Comparison of ENCODE assay signal across 1 cellular context in the genomic region with DNA sequence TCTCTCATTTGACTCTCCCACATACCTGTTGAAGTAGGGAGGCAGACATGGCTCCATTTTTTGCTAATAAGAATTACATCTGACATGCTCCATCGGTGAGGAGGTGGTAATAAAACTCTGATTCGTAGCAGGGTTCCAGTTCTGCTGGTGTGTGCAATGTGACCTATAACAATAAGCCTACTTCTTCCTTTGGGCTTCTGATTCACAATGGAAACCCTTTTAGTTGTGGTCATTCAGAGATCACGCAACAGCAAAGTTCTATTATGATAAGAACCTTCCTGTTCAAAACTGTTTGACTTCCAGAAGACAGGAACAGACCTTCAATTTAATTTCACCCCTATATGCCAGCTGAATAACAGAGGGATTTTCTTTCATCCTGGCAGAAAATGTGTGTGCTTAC.
TF ChIP-seq lines count a peak whose summit lies in the region.

No MANE protein-coding gene starts in this region.

TF ChIP-seq in WTC11, 78 proteins besides CTCF, POLR2A, EP300 and RAD21 (continued from another document):
- TF ChIP-seq NFE2L1 (CRISPR knock-in tag; IDR thresholded peaks at IDR 0.05) (no peak), TCF7 (CRISPR knock-in tag; IDR thresholded peaks at IDR 0.05; ENCODE audit: low read depth) (no peak)
- TF ChIP-seq, protein P1, sequence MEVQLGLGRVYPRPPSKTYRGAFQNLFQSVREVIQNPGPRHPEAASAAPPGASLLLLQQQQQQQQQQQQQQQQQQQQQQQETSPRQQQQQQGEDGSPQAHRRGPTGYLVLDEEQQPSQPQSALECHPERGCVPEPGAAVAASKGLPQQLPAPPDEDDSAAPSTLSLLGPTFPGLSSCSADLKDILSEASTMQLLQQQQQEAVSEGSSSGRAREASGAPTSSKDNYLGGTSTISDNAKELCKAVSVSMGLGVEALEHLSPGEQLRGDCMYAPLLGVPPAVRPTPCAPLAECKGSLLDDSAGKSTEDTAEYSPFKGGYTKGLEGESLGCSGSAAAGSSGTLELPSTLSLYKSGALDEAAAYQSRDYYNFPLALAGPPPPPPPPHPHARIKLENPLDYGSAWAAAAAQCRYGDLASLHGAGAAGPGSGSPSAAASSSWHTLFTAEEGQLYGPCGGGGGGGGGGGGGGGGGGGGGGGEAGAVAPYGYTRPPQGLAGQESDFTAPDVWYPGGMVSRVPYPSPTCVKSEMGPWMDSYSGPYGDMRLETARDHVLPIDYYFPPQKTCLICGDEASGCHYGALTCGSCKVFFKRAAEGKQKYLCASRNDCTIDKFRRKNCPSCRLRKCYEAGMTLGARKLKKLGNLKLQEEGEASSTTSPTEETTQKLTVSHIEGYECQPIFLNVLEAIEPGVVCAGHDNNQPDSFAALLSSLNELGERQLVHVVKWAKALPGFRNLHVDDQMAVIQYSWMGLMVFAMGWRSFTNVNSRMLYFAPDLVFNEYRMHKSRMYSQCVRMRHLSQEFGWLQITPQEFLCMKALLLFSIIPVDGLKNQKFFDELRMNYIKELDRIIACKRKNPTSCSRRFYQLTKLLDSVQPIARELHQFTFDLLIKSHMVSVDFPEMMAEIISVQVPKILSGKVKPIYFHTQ (CRISPR knock-in tag; IDR thresholded peaks at IDR 0.05) = no peak
- TF ChIP-seq, protein P2, sequence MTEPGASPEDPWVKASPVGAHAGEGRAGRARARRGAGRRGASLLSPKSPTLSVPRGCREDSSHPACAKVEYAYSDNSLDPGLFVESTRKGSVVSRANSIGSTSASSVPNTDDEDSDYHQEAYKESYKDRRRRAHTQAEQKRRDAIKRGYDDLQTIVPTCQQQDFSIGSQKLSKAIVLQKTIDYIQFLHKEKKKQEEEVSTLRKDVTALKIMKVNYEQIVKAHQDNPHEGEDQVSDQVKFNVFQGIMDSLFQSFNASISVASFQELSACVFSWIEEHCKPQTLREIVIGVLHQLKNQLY (CRISPR knock-in tag; IDR thresholded peaks at IDR 0.05) = no peak
